ENCODE assay signal across 8 cellular contexts in the genomic region with DNA sequence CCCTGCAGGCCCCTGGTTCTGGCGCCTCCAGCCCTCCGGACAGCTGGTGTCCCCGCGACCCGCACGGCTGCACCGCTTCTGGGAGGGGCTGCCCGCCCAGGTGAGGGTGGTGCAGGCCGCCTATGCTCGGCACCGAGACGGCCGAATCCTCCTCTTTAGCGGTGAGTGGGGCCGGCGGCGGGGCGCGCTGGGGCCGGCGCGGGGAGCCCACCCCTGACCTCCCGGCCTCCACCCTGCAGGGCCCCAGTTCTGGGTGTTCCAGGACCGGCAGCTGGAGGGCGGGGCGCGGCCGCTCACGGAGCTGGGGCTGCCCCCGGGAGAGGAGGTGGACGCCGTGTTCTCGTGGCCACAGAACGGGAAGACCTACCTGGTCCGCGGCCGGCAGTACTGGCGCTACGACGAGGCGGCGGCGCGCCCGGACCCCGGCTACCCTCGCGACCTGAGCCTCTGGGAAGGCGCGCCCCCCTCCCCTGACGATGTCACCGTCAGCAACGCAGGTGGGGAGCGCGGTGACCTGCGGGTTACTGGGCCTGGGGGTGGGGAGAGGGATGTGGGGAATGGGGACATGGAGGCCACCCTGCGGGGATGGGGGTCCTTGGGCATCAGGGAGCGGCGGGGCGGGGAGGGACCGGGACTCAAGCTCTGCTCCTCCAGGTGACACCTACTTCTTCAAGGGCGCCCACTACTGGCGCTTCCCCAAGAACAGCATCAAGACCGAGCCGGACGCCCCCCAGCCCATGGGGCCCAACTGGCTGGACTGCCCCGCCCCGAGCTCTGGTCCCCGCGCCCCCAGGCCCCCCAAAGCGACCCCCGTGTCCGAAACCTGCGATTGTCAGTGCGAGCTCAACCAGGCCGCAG. TPM values are rescaled to one million over a fixed set of nuclear protein-coding genes. Genes with fewer than 3 reads are reported as not detected.
DNase-seq lines count a peak whose midpoint lies in the region; ATAC-seq and TF ChIP-seq lines count a peak whose summit lies in the region.

No MANE protein-coding gene starts in this region.

- no peaks in the 10 kb centered on the region for H3K9me3 ChIP-seq in neural cell (ENCODE audit: low read length)

- peak overlapping the region; percentile 51 for H3K27ac ChIP-seq in neural cell (ENCODE audit: low read length)

- H3K9ac ChIP-seq in neural cell (ENCODE audit: low read length): peak overlapping the region; percentile 88

- no peaks in the 10 kb centered on the region for H3F3A ChIP-seq in neural cell (ENCODE audit: insufficient read depth, low read length, poor library complexity, severe bottlenecking)

- TF ChIP-seq RAD21 in neural cell (conservative IDR thresholded peaks at IDR 0.05): no peak

- ATAC-seq in GM19023 (IDR thresholded peaks at IDR 0.05; ENCODE audit: unreplicated experiment) (peak; percentile 15), GM19455 (IDR thresholded peaks at IDR 0.05; ENCODE audit: unreplicated experiment) (no peak), HG02884 (IDR thresholded peaks at IDR 0.05; ENCODE audit: unreplicated experiment) (no peak)
- peak; percentile 56 to 59 for ATAC-seq in activated T-cell treated with anti-CD3 and anti-CD28 coated beads, Interleukin-2, amount 50 U/mL, for 4 hours

- H3K4me3 Mint-ChIP-seq in activated T-cell treated with anti-CD3 and anti-CD28 coated beads, Interleukin-2, amount 50 U/mL, for 4 hours: peak overlapping the region; percentile 85

- peak; percentile 12 for DNase-seq in AG10803 (ENCODE audit: low read depth)
- DNase-seq in Kasumi-1 (lab: John Stamatoyannopoulos, UW): peak; percentile 10 to 18
- peak; percentile 46 for DNase-seq in activated T-cell treated with anti-CD3 and anti-CD28 coated beads, Interleukin-2, amount 50 U/mL, for 4 hours
- peak; percentile 20 for DNase-seq in fibroblast of villous mesenchyme (ENCODE audit: low read depth)

- H3K9me3 Mint-ChIP-seq in activated T-cell treated with anti-CD3 and anti-CD28 coated beads, Interleukin-2, amount 50 U/mL, for 4 hours: no peaks in the 10 kb centered on the region

- no peaks in the 10 kb centered on the region for H4K20me1 ChIP-seq in neural cell (ENCODE audit: insufficient read depth)

- H3K4me3 ChIP-seq in AG10803 (ENCODE audit: low read length): peak overlapping the region; percentile 83
- peak overlapping the region; percentile 81 for H3K4me3 ChIP-seq in fibroblast of villous mesenchyme (ENCODE audit: low read depth, low read length)
- H3K4me3 ChIP-seq in neural cell (ENCODE audit: low read length): peak overlapping the region; percentile 97

- peaks cover 10% of the 10 kb centered on the region for H3K36me3 Mint-ChIP-seq in activated T-cell treated with anti-CD3 and anti-CD28 coated beads, Interleukin-2, amount 50 U/mL, for 4 hours (ENCODE audit: insufficient read depth)

- no peak for TF ChIP-seq EP300 in neural cell (conservative IDR thresholded peaks at IDR 0.05; ENCODE audit: poor library complexity, severe bottlenecking)

- no peak for TF ChIP-seq CTCF in AG10803 (conservative IDR thresholded peaks at IDR 0.05; ENCODE audit: low read length)
- TF ChIP-seq CTCF in fibroblast of villous mesenchyme (IDR thresholded peaks at IDR 0.05; ENCODE audit: insufficient read depth, low read depth, low read length): no peak
- no peak for TF ChIP-seq CTCF in neural cell (IDR thresholded peaks at IDR 0.05; ENCODE audit: poor library complexity, severe bottlenecking)

- no peaks in the 10 kb centered on the region for H3K27me3 Mint-ChIP-seq in activated T-cell treated with anti-CD3 and anti-CD28 coated beads, Interleukin-2, amount 50 U/mL, for 4 hours (ENCODE audit: low read depth)

- H3K4me2 ChIP-seq in neural cell (ENCODE audit: low read length): peak overlapping the region; percentile 55

- no peaks in the 10 kb centered on the region for H3K9me2 ChIP-seq in neural cell (ENCODE audit: insufficient read depth, low read length)

- H3K27me3 ChIP-seq in neural cell (ENCODE audit: insufficient read depth, low read depth, low read length): no peaks in the 10 kb centered on the region

- peak overlapping the region; percentile 85 for H2AFZ ChIP-seq in neural cell (ENCODE audit: low read depth, low read length)

- no peaks in the 10 kb centered on the region for H3K79me2 ChIP-seq in neural cell (replicated peaks; ENCODE audit: insufficient read depth, low read length)

- H3K4me1 Mint-ChIP-seq in activated T-cell treated with anti-CD3 and anti-CD28 coated beads, Interleukin-2, amount 50 U/mL, for 4 hours (ENCODE audit: low read depth): peaks cover 61% of the 10 kb centered on the region

- H3K36me3 ChIP-seq in neural cell (ENCODE audit: insufficient read depth, low read length): no peaks in the 10 kb centered on the region

TF ChIP-seq in neural cell, 6 proteins besides CTCF, POLR2A, EP300 and RAD21:
- TF ChIP-seq EZH2 (IDR thresholded peaks at IDR 0.05; ENCODE audit: borderline replicate concordance, insufficient read depth, low read length, poor library complexity, severe bottlenecking): no peak
- no peak for TF ChIP-seq MXI1 (conservative IDR thresholded peaks at IDR 0.05; ENCODE audit: poor library complexity, severe bottlenecking)
- TF ChIP-seq TAF1 (IDR thresholded peaks at IDR 0.05; ENCODE audit: low read depth): no peak
- TF ChIP-seq, protein P1, sequence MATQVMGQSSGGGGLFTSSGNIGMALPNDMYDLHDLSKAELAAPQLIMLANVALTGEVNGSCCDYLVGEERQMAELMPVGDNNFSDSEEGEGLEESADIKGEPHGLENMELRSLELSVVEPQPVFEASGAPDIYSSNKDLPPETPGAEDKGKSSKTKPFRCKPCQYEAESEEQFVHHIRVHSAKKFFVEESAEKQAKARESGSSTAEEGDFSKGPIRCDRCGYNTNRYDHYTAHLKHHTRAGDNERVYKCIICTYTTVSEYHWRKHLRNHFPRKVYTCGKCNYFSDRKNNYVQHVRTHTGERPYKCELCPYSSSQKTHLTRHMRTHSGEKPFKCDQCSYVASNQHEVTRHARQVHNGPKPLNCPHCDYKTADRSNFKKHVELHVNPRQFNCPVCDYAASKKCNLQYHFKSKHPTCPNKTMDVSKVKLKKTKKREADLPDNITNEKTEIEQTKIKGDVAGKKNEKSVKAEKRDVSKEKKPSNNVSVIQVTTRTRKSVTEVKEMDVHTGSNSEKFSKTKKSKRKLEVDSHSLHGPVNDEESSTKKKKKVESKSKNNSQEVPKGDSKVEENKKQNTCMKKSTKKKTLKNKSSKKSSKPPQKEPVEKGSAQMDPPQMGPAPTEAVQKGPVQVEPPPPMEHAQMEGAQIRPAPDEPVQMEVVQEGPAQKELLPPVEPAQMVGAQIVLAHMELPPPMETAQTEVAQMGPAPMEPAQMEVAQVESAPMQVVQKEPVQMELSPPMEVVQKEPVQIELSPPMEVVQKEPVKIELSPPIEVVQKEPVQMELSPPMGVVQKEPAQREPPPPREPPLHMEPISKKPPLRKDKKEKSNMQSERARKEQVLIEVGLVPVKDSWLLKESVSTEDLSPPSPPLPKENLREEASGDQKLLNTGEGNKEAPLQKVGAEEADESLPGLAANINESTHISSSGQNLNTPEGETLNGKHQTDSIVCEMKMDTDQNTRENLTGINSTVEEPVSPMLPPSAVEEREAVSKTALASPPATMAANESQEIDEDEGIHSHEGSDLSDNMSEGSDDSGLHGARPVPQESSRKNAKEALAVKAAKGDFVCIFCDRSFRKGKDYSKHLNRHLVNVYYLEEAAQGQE (IDR thresholded peaks at IDR 0.05; ENCODE audit: borderline replicate concordance): no peak
- TF ChIP-seq POLR2AphosphoS5 (IDR thresholded peaks at IDR 0.05): no peak
- TF ChIP-seq SMC3 (conservative IDR thresholded peaks at IDR 0.05; ENCODE audit: poor library complexity): no peak

RNA-seq across cellular contexts. Expression of a gene that starts 7.0 kb away (rescaled TPM):
- 100 to 1,000 TPM; 585 to 715 (median 696) TPM for total RNA-seq in activated T-cell treated with anti-CD3 and anti-CD28 coated beads, Interleukin-2, amount 50 U/mL, for 4 hours
- 12.6 and 25.0 TPM in 2 replicates for total RNA-seq in fibroblast of villous mesenchyme
- polyA plus RNA-seq in neural cell: not detected in 2 replicates
- not detected in 2 replicates for polyA minus RNA-seq in neural cell

RNA-seq across cellular contexts. Expression of a gene that starts 12.0 kb away (rescaled TPM):
- total RNA-seq in activated T-cell treated with anti-CD3 and anti-CD28 coated beads, Interleukin-2, amount 50 U/mL, for 4 hours: under 1 TPM; 0.46 to 0.84 (median 0.66) TPM
- under 0.01 TPM in 1 of 2 replicates, not detected in the other for total RNA-seq in fibroblast of villous mesenchyme
- polyA plus RNA-seq in neural cell: not detected in 2 replicates
- polyA minus RNA-seq in neural cell: 0.46 TPM in 1 of 2 replicates, not detected in the other

RNA-seq across cellular contexts. Expression of a gene that starts 21.7 kb away (rescaled TPM):
- under 1 TPM in 1 of 3 donors, not detected in 2; 0.05 TPM for total RNA-seq in activated T-cell treated with anti-CD3 and anti-CD28 coated beads, Interleukin-2, amount 50 U/mL, for 4 hours
- under 0.01 TPM in 1 of 2 replicates, not detected in the other for total RNA-seq in fibroblast of villous mesenchyme
- 0.37 TPM in 1 of 2 replicates, not detected in the other for polyA plus RNA-seq in neural cell
- not detected in 2 replicates for polyA minus RNA-seq in neural cell

RNA-seq across cellular contexts. Expression of a gene that starts 34.6 kb away (rescaled TPM):
- 10 to 100 TPM; 70.4 to 86.3 (median 71.7) TPM for total RNA-seq in activated T-cell treated with anti-CD3 and anti-CD28 coated beads, Interleukin-2, amount 50 U/mL, for 4 hours
- 28.1 and 29.6 TPM in 2 replicates for total RNA-seq in fibroblast of villous mesenchyme
- 11.4 and 23.0 TPM in 2 replicates for polyA plus RNA-seq in neural cell
- polyA minus RNA-seq in neural cell: 5.1 and 5.7 TPM in 2 replicates

RNA-seq across cellular contexts. Expression of a gene that starts 34.7 kb away (rescaled TPM):
- 10 to 100 TPM; 32.7 to 36.9 (median 33.9) TPM for total RNA-seq in activated T-cell treated with anti-CD3 and anti-CD28 coated beads, Interleukin-2, amount 50 U/mL, for 4 hours
- 28.1 and 31.9 TPM in 2 replicates for total RNA-seq in fibroblast of villous mesenchyme
- 19.0 and 23.7 TPM in 2 replicates for polyA plus RNA-seq in neural cell
- 6.3 and 7.1 TPM in 2 replicates for polyA minus RNA-seq in neural cell

Comparison
In these comparisons a context has a peak if more than half of its experiments do, and no peak if none do; other contexts are left out.
1. ATAC-seq: peak in GM19023 (single experiment) and activated T-cell treated with anti-CD3 and anti-CD28 coated beads, Interleukin-2, amount 50 U/mL, for 4 hours (2 of 2); none in GM19455 (single experiment) and HG02884 (single experiment).
2. RNA of a gene that starts 7.0 kb away (total RNA-seq): 585 to 715 TPM in activated T-cell treated with anti-CD3 and anti-CD28 coated beads, Interleukin-2, amount 50 U/mL, for 4 hours; 12.6 to 25.0 TPM in fibroblast of villous mesenchyme; every median in the first group is over 10 times any median in the second.
3. Peak in every context shown above with its lines, with median percentiles within 50 percentile points of each other: DNase-seq and H3K4me3 ChIP-seq.